Comparison of ENCODE assay signal across 8 cellular contexts in the genomic region with DNA sequence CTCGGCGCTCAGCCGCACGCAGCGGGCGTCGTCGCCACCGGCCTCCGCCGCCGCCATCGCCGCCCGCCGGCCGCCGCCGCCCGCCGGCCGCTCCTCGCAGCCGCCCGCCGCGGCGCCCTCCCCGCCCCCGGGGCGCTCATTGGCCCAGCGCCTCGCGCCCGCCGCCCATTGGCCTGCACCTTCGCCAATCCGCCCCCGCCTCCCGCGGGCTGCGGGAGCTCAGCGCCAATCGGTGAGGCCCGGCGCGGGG. TPM values are rescaled to one million over a fixed set of nuclear protein-coding genes. Genes with fewer than 3 reads are reported as not detected.
DNase-seq lines count a peak whose midpoint lies in the region; ATAC-seq and TF ChIP-seq lines count a peak whose summit lies in the region.

TSS of gene PGP (minus strand) at position 120 of the 250 bp plus-strand sequence. CDS start at position 57, 63 bp downstream.

- H3K4me1 ChIP-seq in sigmoid colon = peaks cover 0 to 26% (median 24%) of the 10 kb centered on the region in 4 donors

- peak within 1 kb of the TSS; percentile 94 for H3K27ac Mint-ChIP-seq in activated CD8-positive, alpha-beta T cell treated with anti-CD3 and anti-CD28 coated beads for 36 hours

- TF ChIP-seq EP300 in sigmoid colon (IDR thresholded peaks at IDR 0.05) = no peak

- peaks cover 0 to 9% (median 4%) of the 10 kb centered on the region in 4 donors for H3K36me3 ChIP-seq in sigmoid colon

- H3K4me1 Mint-ChIP-seq in activated CD8-positive, alpha-beta T cell treated with anti-CD3 and anti-CD28 coated beads for 36 hours (ENCODE audit: low read depth) = peaks cover 21% of the 10 kb centered on the region

- H3K27me3 ChIP-seq in sigmoid colon = no peaks in the 10 kb centered on the region

- H3K4me3 Mint-ChIP-seq in activated CD8-positive, alpha-beta T cell treated with anti-CD3 and anti-CD28 coated beads for 36 hours = peak within 1 kb of the TSS; percentile 92

- TF ChIP-seq POLR2A in sigmoid colon (IDR thresholded peaks at IDR 0.05) = no peak

- POLR2A ChIA-PET in activated CD8-positive, alpha-beta T cell treated with anti-CD3 and anti-CD28 coated beads for 36 hours (lab: Charles Lee) = interaction anchor here (1.0 to 2.6 kb wide), 6 partner anchors 9 to 223 kb away, joined by 3 to 17 read pairs (median 6); partner anchors contain the start of genes MLST8 and TRAF7

- WGBS in sigmoid colon, 2 donors = 1% methylated on average over 47 of the region's 47 CpGs

- DNase-seq in activated CD8-positive, alpha-beta T cell treated with anti-CD3 and anti-CD28 coated beads for 36 hours = no peak
- DNase-seq in left cardiac atrium (no peak), sigmoid colon (no peak), midbrain (lab: John Stamatoyannopoulos, UW) (no peak), NCI-H146 treated with DMSO at 0.1 percent for 48 hours (lab: John Stamatoyannopoulos, UW; ENCODE audit: unreplicated experiment) (no peak)
- DNase-seq in activated effector memory CD4-positive, alpha-beta T cell treated with Interleukin-2 at 50 U/mL for 16 hours = no peak

- H3K27ac ChIP-seq in sigmoid colon = peak within 1 kb of the TSS; percentile 88 to 93 (median 93)

- H3K9me3 ChIP-seq in sigmoid colon = no peaks in the 10 kb centered on the region

- peaks cover 29% of the 10 kb centered on the region for H3K36me3 Mint-ChIP-seq in activated CD8-positive, alpha-beta T cell treated with anti-CD3 and anti-CD28 coated beads for 36 hours (ENCODE audit: low read depth)

- no peaks in the 10 kb centered on the region for H3K27me3 Mint-ChIP-seq in activated CD8-positive, alpha-beta T cell treated with anti-CD3 and anti-CD28 coated beads for 36 hours

- H3K4me3 ChIP-seq in sigmoid colon = peak within 1 kb of the TSS; percentile 49 to 92 (median 84)

- no peaks in the 10 kb centered on the region for H3K9me3 Mint-ChIP-seq in activated CD8-positive, alpha-beta T cell treated with anti-CD3 and anti-CD28 coated beads for 36 hours

- CTCF ChIA-PET in activated CD8-positive, alpha-beta T cell treated with anti-CD3 and anti-CD28 coated beads for 36 hours (lab: Charles Lee) = interaction anchor here (1.0 to 1.5 kb wide), 4 partner anchors 9 to 62 kb away, joined by 3 to 5 read pairs (median 4); partner anchors contain the start of genes MLST8 and TRAF7

- no peak for TF ChIP-seq CTCF in activated CD8-positive, alpha-beta T cell treated with anti-CD3 and anti-CD28 coated beads for 36 hours (IDR thresholded peaks at IDR 0.05)
- TF ChIP-seq CTCF in sigmoid colon (IDR thresholded peaks at IDR 0.05) = no peak

- ATAC-seq in GM18868 (IDR thresholded peaks at IDR 0.05; ENCODE audit: unreplicated experiment) (peak; percentile 81), HG03064 (IDR thresholded peaks at IDR 0.05; ENCODE audit: low read depth, unreplicated experiment) (peak; percentile 54), left cardiac atrium (peak; percentile 91)
- peak; percentile 94 for ATAC-seq in activated CD8-positive, alpha-beta T cell treated with anti-CD3 and anti-CD28 coated beads for 36 hours

- intact Hi-C loops in activated CD8-positive, alpha-beta T cell treated with anti-CD3 and anti-CD28 coated beads for 36 hours (cut with micrococcal nuclease) = no loop called here
- intact Hi-C loops in left cardiac atrium (cut with DNase I) = loop anchor here in 1 of 2 donors (5.0 kb wide), 1 partner anchor 57 kb away; the partner anchor contains the start of gene TRAF7
- intact Hi-C loops in sigmoid colon (cut with DNase I) = no loop called here

RNA-seq across cellular contexts. Expression of gene PGP, which starts in this region (rescaled TPM):
- 10 to 100 TPM; 19.8 to 20.1 TPM for total RNA-seq in activated CD8-positive, alpha-beta T cell treated with anti-CD3 and anti-CD28 coated beads for 36 hours
- 10 to 100 TPM; 21.1 to 24.6 TPM for total RNA-seq in left cardiac atrium
- 10 to 100 TPM in 2 of 4 donors, 1 to 10 TPM in 2; 9.0 to 14.4 (median 10.0) TPM for total RNA-seq in sigmoid colon
- polyA plus RNA-seq in sigmoid colon = 10 to 100 TPM in 2 of 3 donors, 1 to 10 TPM in 1; 6.0 to 20.2 (median 11.1) TPM
